8 cellular contexts compared by ENCODE assay signal in the genomic region with DNA sequence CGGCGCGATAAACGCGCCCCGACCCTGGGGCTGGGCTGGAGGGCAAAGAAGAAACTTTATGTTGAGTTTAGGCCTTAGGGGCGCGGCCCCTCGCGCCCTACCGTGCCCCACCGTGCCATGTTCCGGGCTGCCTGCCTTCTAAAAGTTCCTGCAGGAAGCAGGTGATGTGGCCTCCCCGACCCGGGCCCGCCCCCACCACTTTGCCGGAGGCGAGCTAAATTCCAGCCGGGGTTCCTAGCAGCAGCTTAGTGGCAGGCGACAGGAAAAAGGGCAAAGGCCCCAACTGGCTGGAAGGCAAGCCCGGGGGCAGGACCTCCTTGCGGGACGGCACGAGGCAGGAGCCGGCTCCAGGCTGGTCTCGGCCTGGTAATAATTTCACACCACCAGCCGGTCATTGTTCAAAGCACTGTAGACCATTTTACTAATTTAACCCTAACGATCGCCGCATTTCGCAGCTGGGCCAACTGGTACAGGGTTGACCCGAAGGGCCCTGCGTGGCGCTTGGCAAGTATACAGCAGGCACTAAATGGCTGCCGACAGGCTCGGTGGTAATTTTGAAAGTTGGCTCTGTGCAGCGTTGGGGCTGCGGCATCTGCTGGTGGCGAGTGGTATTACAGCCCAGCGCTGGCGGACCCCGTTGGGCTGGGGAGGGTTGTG. TPM values are rescaled to one million over a fixed set of nuclear protein-coding genes. Genes with fewer than 3 reads are reported as not detected.
A peak's percentile ranks its signal among the peaks of the same experiment; 100 is the strongest.
DNase-seq lines count a peak whose midpoint lies in the region; ATAC-seq and TF ChIP-seq lines count a peak whose summit lies in the region.

No MANE protein-coding gene starts in this region.

- peak; percentile 20 for ATAC-seq in activated CD4-positive, alpha-beta T cell treated with anti-CD3 and anti-CD28 coated beads for 36 hours
- ATAC-seq in HG03342 (IDR thresholded peaks at IDR 0.05; ENCODE audit: unreplicated experiment): no peak

- peaks cover 27% of the 10 kb centered on the region for H3K36me3 Mint-ChIP-seq in activated CD4-positive, alpha-beta T cell treated with anti-CD3 and anti-CD28 coated beads for 36 hours (ENCODE audit: low read depth)

- H3K27ac ChIP-seq in coronary artery: no peak overlapping the region
- peak overlapping the region; percentile 54 to 55 for H3K27ac ChIP-seq in liver (ENCODE audit: low read depth in 1 of 2, low read length in 2 of 2)

- DNase-seq in BJ (ENCODE audit: low read depth) (no peak), GM20000 (ENCODE audit: low spot score) (peak; percentile 64), NCI-H1694 treated with DMSO at 0.1 percent for 48 hours (lab: John Stamatoyannopoulos, UW) (peak; percentile 73), coronary artery (ENCODE audit: low spot score) (no peak)
- peak; percentile 88 for DNase-seq in activated CD4-positive, alpha-beta T cell treated with anti-CD3 and anti-CD28 coated beads for 36 hours
- peak; percentile 86 for DNase-seq in stimulated activated CD4-positive, alpha-beta T cell treated with anti-CD3 and anti-CD28 coated beads, Interleukin-4, amount 100 ng/mL, for 24 hours

- H3K9me3 Mint-ChIP-seq in activated CD4-positive, alpha-beta T cell treated with anti-CD3 and anti-CD28 coated beads for 36 hours (ENCODE audit: low read depth): no peaks in the 10 kb centered on the region

- peak; percentile 95 for TF ChIP-seq CTCF in BJ (IDR thresholded peaks at IDR 0.05; ENCODE audit: insufficient read depth, low read depth, low read length)
- peak; percentile 83 for TF ChIP-seq CTCF in GM20000 (IDR thresholded peaks at IDR 0.05; ENCODE audit: extremely low read depth, missing control alignments)
- peak; percentile 95 for TF ChIP-seq CTCF in coronary artery (IDR thresholded peaks at IDR 0.05)
- TF ChIP-seq CTCF in liver (IDR thresholded peaks at IDR 0.05; ENCODE audit: low read depth, low read length, missing input control): peak; percentile 94

- CTCF ChIA-PET in BJ (lab: Yijun Ruan, JAX): interaction anchor here (0.8 to 9.5 kb wide), 9 partner anchors 10 to 98 kb away, joined by 3 to 87 read pairs (median 4); no protein-coding TSS in a partner anchor
- CTCF ChIA-PET in activated CD4-positive, alpha-beta T cell treated with anti-CD3 and anti-CD28 coated beads for 36 hours (lab: Charles Lee): interaction anchor here (0.7 to 12.5 kb wide), 8 partner anchors 14 to 219 kb away, joined by 3 to 177 read pairs (median 4); no protein-coding TSS in a partner anchor

- H3K4me3 ChIP-seq in BJ (ENCODE audit: low read depth, low read length): 0 out of 2 replicates have a peak overlapping the region, but pooled peaks have one; percentile 23
- peak overlapping the region; percentile 76 for H3K4me3 ChIP-seq in coronary artery
- H3K4me3 ChIP-seq in liver (ENCODE audit: low read depth in 1 of 3, low read length in 3 of 3): peak overlapping the region; percentile 2 to 71 (median 37)

- H3K4me3 Mint-ChIP-seq in activated CD4-positive, alpha-beta T cell treated with anti-CD3 and anti-CD28 coated beads for 36 hours: peak overlapping the region; percentile 65

- H3K9me3 ChIP-seq in liver (ENCODE audit: control insufficient read depth in 4 of 4, low read length in 3 of 4): no peaks in the 10 kb centered on the region

- WGBS in liver: 4% methylated on average over 42 of the region's 42 CpGs

- intact Hi-C loops in activated CD4-positive, alpha-beta T cell treated with anti-CD3 and anti-CD28 coated beads for 36 hours (cut with DNase I, micrococcal nuclease): loop anchor here (1.0 to 5.0 kb wide), 13 partner anchors 8 to 1036 kb away; a partner anchor contains a TSS

- H3K36me3 ChIP-seq in BJ (ENCODE audit: control insufficient read depth, insufficient read depth, low read length) (no peaks in the 10 kb centered on the region), liver (ENCODE audit: control insufficient read depth in 4 of 4, insufficient read depth in 3 of 4, low read depth in 1 of 4, low read length in 3 of 4) (no peaks in the 10 kb centered on the region)

- peak overlapping the region; percentile 82 for H3K27ac Mint-ChIP-seq in activated CD4-positive, alpha-beta T cell treated with anti-CD3 and anti-CD28 coated beads for 36 hours

- POLR2A ChIA-PET in BJ (lab: Charles Lee): no interaction called here
- POLR2A ChIA-PET in activated CD4-positive, alpha-beta T cell treated with anti-CD3 and anti-CD28 coated beads for 36 hours (lab: Charles Lee): interaction anchor here (1.4 to 1.6 kb wide), 2 partner anchors 20 to 95 kb away, joined by 3 to 4 read pairs; no protein-coding TSS in a partner anchor

- no peaks in the 10 kb centered on the region for H3K27me3 Mint-ChIP-seq in activated CD4-positive, alpha-beta T cell treated with anti-CD3 and anti-CD28 coated beads for 36 hours

- peaks cover 32% of the 10 kb centered on the region for H3K4me1 Mint-ChIP-seq in activated CD4-positive, alpha-beta T cell treated with anti-CD3 and anti-CD28 coated beads for 36 hours

- peak; percentile 83 to 86 for TF ChIP-seq RAD21 in liver (IDR thresholded peaks at IDR 0.05)

- peaks cover 16% of the 10 kb centered on the region for H3K27me3 ChIP-seq in BJ (ENCODE audit: control insufficient read depth, insufficient read depth, low read length)
- H3K27me3 ChIP-seq in liver (ENCODE audit: control insufficient read depth in 4 of 4, insufficient read depth in 4 of 4, low read length in 3 of 4): no peaks in the 10 kb centered on the region

- no peak overlapping the region for H3K9ac ChIP-seq in liver (ENCODE audit: low read depth in 1 of 2, low read length in 2 of 2)

- peaks cover 7 to 34% (median 23%) of the 10 kb centered on the region in 4 donors for H3K4me1 ChIP-seq in liver (ENCODE audit: control insufficient read depth in 4 of 4, insufficient read depth in 4 of 4, low read length in 3 of 4)

TF ChIP-seq in liver, 16 proteins besides CTCF, POLR2A, EP300 and RAD21:
- TF ChIP-seq, protein P1, sequence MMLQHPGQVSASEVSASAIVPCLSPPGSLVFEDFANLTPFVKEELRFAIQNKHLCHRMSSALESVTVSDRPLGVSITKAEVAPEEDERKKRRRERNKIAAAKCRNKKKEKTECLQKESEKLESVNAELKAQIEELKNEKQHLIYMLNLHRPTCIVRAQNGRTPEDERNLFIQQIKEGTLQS (IDR thresholded peaks at IDR 0.05): no peak
- TF ChIP-seq, protein P2, sequence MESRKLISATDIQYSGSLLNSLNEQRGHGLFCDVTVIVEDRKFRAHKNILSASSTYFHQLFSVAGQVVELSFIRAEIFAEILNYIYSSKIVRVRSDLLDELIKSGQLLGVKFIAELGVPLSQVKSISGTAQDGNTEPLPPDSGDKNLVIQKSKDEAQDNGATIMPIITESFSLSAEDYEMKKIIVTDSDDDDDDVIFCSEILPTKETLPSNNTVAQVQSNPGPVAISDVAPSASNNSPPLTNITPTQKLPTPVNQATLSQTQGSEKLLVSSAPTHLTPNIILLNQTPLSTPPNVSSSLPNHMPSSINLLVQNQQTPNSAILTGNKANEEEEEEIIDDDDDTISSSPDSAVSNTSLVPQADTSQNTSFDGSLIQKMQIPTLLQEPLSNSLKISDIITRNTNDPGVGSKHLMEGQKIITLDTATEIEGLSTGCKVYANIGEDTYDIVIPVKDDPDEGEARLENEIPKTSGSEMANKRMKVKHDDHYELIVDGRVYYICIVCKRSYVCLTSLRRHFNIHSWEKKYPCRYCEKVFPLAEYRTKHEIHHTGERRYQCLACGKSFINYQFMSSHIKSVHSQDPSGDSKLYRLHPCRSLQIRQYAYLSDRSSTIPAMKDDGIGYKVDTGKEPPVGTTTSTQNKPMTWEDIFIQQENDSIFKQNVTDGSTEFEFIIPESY (IDR thresholded peaks at IDR 0.05): no peak
- peak; percentile 16 to 19 for TF ChIP-seq RXRA (IDR thresholded peaks at IDR 0.05)
- peak; percentile 89 for TF ChIP-seq YY1 (IDR thresholded peaks at IDR 0.05)
- no peak for TF ChIP-seq JUND (IDR thresholded peaks at IDR 0.05)
- no peak for TF ChIP-seq GABPA (IDR thresholded peaks at IDR 0.05 in 1 of 2, conservative IDR thresholded peaks at IDR 0.05 in 1 of 2)
- TF ChIP-seq, protein P3, sequence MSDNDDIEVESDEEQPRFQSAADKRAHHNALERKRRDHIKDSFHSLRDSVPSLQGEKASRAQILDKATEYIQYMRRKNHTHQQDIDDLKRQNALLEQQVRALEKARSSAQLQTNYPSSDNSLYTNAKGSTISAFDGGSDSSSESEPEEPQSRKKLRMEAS (IDR thresholded peaks at IDR 0.05): peak; percentile 82
- TF ChIP-seq NR2F2 (IDR thresholded peaks at IDR 0.05): peak; percentile 40
- no peak for TF ChIP-seq FOXA1 (IDR thresholded peaks at IDR 0.05)
- no peak for TF ChIP-seq HNF4G (IDR thresholded peaks at IDR 0.05)
- TF ChIP-seq, protein P4, sequence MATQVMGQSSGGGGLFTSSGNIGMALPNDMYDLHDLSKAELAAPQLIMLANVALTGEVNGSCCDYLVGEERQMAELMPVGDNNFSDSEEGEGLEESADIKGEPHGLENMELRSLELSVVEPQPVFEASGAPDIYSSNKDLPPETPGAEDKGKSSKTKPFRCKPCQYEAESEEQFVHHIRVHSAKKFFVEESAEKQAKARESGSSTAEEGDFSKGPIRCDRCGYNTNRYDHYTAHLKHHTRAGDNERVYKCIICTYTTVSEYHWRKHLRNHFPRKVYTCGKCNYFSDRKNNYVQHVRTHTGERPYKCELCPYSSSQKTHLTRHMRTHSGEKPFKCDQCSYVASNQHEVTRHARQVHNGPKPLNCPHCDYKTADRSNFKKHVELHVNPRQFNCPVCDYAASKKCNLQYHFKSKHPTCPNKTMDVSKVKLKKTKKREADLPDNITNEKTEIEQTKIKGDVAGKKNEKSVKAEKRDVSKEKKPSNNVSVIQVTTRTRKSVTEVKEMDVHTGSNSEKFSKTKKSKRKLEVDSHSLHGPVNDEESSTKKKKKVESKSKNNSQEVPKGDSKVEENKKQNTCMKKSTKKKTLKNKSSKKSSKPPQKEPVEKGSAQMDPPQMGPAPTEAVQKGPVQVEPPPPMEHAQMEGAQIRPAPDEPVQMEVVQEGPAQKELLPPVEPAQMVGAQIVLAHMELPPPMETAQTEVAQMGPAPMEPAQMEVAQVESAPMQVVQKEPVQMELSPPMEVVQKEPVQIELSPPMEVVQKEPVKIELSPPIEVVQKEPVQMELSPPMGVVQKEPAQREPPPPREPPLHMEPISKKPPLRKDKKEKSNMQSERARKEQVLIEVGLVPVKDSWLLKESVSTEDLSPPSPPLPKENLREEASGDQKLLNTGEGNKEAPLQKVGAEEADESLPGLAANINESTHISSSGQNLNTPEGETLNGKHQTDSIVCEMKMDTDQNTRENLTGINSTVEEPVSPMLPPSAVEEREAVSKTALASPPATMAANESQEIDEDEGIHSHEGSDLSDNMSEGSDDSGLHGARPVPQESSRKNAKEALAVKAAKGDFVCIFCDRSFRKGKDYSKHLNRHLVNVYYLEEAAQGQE (IDR thresholded peaks at IDR 0.05): no peak

RNA-seq across cellular contexts. Expression of a gene that starts 0.9 kb away (rescaled TPM):
- polyA plus RNA-seq in BJ (2011; rRNA removed) (not detected in 2 replicates), liver (1 to 10 TPM; 1.3 to 1.5 TPM)
- polyA minus RNA-seq in BJ (2011; rRNA and poly(A)+ RNA removed): not detected in 2 replicates
- total RNA-seq in activated CD4-positive, alpha-beta T cell treated with anti-CD3 and anti-CD28 coated beads for 36 hours: 10 to 100 TPM; 73.7 to 82.8 TPM
- 10 to 100 TPM in 1 of 2 donors, 1 to 10 TPM in 1; 6.4 to 10.8 TPM for total RNA-seq in liver

Comparison
In these comparisons a context has a peak if more than half of its experiments do, and no peak if none do; other contexts are left out.
1. DNase-seq: peak in GM20000 (single experiment), NCI-H1694 treated with DMSO at 0.1 percent for 48 hours (single experiment), activated CD4-positive, alpha-beta T cell treated with anti-CD3 and anti-CD28 coated beads for 36 hours (single experiment) and stimulated activated CD4-positive, alpha-beta T cell treated with anti-CD3 and anti-CD28 coated beads, Interleukin-4, amount 100 ng/mL, for 24 hours (single experiment); none in BJ (single experiment) and coronary artery (single experiment).
2. H3K4me3 ChIP-seq: peak in every context shown above with its lines; median percentile 76 in coronary artery; 37 in liver; 23 in BJ.
3. H3K27ac ChIP-seq: peak in liver (2 of 2); none in coronary artery (0 of 2).
4. RNA of a gene that starts 0.9 kb away (total RNA-seq): 73.7 to 82.8 TPM in activated CD4-positive, alpha-beta T cell treated with anti-CD3 and anti-CD28 coated beads for 36 hours; 6.4 to 10.8 TPM in liver; every median in the first group is over 4 times any median in the second.
5. Peak in every context shown above with its lines, with median percentiles within 50 percentile points of each other: CTCF ChIP-seq.